In the genomic region with DNA sequence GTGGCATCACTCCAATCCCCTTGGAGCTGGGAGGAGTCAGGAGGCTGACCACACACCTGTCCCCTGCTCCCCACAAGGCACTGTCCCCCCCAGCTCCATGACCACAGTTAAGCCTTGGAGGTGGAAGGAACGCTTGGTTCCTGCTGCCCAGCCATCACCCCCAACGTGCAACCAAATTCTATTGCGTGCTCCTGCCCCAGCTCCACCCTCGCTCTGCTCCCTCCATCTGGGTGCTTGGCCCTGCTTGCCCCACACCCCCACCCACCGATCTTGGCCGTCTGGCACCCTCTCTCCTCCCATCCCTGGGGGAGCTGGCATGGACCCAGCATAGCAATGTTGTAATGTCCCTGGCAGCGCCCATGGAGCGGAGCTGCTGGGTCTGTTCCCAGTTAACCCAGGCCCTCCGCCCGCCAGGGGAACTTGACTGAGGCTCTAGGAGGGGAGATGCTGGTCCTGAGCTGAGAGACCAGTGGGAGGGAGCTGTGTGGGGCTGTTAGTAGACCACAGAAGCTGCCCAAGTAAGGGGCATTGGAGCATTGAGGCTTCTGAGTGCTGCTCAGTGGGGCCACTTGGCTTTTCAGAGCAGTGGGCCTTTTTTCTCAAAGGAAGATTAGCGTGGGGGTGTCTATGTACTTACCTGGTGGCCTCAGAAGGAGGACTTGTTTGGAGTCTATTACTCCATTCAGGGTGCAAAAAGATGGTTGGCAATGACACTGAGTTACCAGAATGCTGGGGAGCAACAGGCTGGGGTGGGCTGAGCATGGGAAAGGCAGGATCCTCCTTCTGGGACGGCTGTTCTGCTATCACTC, we compare ENCODE assay signal across 8 cellular contexts. TPM values are rescaled to one million over a fixed set of nuclear protein-coding genes. Genes with fewer than 3 reads are reported as not detected.
DNase-seq lines count a peak whose midpoint lies in the region; ATAC-seq and TF ChIP-seq lines count a peak whose summit lies in the region.

No MANE protein-coding gene starts in this region.

- intact Hi-C loops in uterus (cut with DNase I; ENCODE audit: low total_unique reads), result no loop called here

- no peaks in the 10 kb centered on the region for H3K36me3 ChIP-seq in uterus

- TF ChIP-seq POLR2A in uterus (IDR thresholded peaks at IDR 0.05), result no peak

- H3K4me1 ChIP-seq in mononuclear cell (ENCODE audit: insufficient read depth, low read length), result peaks cover 20% of the 10 kb centered on the region
- no peaks in the 10 kb centered on the region for H3K4me1 ChIP-seq in uterus

- H3K4me3 Mint-ChIP-seq in activated naive CD4-positive, alpha-beta T cell treated with anti-CD3 and anti-CD28 coated beads, Interleukin-2, amount 50 U/mL, for 24 hours, result peak overlapping the region; percentile 70

- no peak for DNase-seq in activated naive CD4-positive, alpha-beta T cell treated with Interleukin-2 at 50 U/mL for 16 hours
- DNase-seq in coronary artery (ENCODE audit: low spot score) (peak; percentile 89), uterus (peak; percentile 49 to 67), COLO829 (ENCODE audit: low spot score) (no peak), DMS79 (lab: John Stamatoyannopoulos, UW) (no peak)

- TF ChIP-seq CTCF in coronary artery (IDR thresholded peaks at IDR 0.05), result no peak
- no peak for TF ChIP-seq CTCF in uterus (IDR thresholded peaks at IDR 0.05)

- H3K9me3 Mint-ChIP-seq in activated naive CD4-positive, alpha-beta T cell treated with anti-CD3 and anti-CD28 coated beads, Interleukin-2, amount 50 U/mL, for 24 hours, result no peaks in the 10 kb centered on the region

- no peaks in the 10 kb centered on the region for H3K27me3 Mint-ChIP-seq in activated naive CD4-positive, alpha-beta T cell treated with anti-CD3 and anti-CD28 coated beads, Interleukin-2, amount 50 U/mL, for 24 hours

- no peaks in the 10 kb centered on the region for H3K36me3 Mint-ChIP-seq in activated naive CD4-positive, alpha-beta T cell treated with anti-CD3 and anti-CD28 coated beads, Interleukin-2, amount 50 U/mL, for 24 hours

- no peaks in the 10 kb centered on the region for H3K27me3 ChIP-seq in mononuclear cell (ENCODE audit: insufficient read depth, low read length)
- H3K27me3 ChIP-seq in uterus, result no peaks in the 10 kb centered on the region

- peaks cover 46% of the 10 kb centered on the region for H3K4me1 Mint-ChIP-seq in activated naive CD4-positive, alpha-beta T cell treated with anti-CD3 and anti-CD28 coated beads, Interleukin-2, amount 50 U/mL, for 24 hours

- H3K27ac ChIP-seq in coronary artery (peak overlapping the region; percentile 33 to 79), uterus (peak overlapping the region; percentile 45 to 76)

- ATAC-seq in GM19324 (IDR thresholded peaks at IDR 0.05; ENCODE audit: low FRiP score, unreplicated experiment), result no peak

- H3K4me3 ChIP-seq in coronary artery (peak overlapping the region; percentile 81), mononuclear cell (ENCODE audit: low read length) (peak overlapping the region; percentile 84), uterus (peak overlapping the region; percentile 59 to 73)

- H3K9me3 ChIP-seq in mononuclear cell (ENCODE audit: low read depth, low read length) (no peaks in the 10 kb centered on the region), uterus (no peaks in the 10 kb centered on the region)

- H3K27ac Mint-ChIP-seq in activated naive CD4-positive, alpha-beta T cell treated with anti-CD3 and anti-CD28 coated beads, Interleukin-2, amount 50 U/mL, for 24 hours, result no peak overlapping the region

RNA-seq across cellular contexts. Expression of a gene that starts 1.1 kb away (rescaled TPM):
- total RNA-seq in mononuclear cell (8.3 TPM), uterus (10 to 100 TPM in 3 of 4 donors, 1 to 10 TPM in 1; 1.5 to 34.6 (median 21.9) TPM)

RNA-seq across cellular contexts. Expression of a gene that starts 29.6 kb away (rescaled TPM):
- 0.10 TPM for total RNA-seq in mononuclear cell
- total RNA-seq in uterus, result 1 to 10 TPM in 1 of 4 donors, under 1 TPM in 1, not detected in 2; 0.46 to 1.3 TPM

Comparison
In these comparisons a context has a peak if more than half of its experiments do, and no peak if none do; other contexts are left out.
1. DNase-seq: peak in coronary artery (single experiment) and uterus (2 of 2); none in activated naive CD4-positive, alpha-beta T cell treated with Interleukin-2 at 50 U/mL for 16 hours (single experiment), COLO829 (single experiment) and DMS79 (single experiment).
2. Peak in every context shown above with its lines, with median percentiles within 50 percentile points of each other: H3K4me3 ChIP-seq.